15 cellular contexts compared by ENCODE assay signal in genomic region chr12:14854586-14855163, GRCh38. TPM values are rescaled to one million over a fixed set of nuclear protein-coding genes. Genes with fewer than 3 reads are reported as not detected.
DNase-seq lines count a peak whose midpoint lies in the region; ATAC-seq, FAIRE-seq and TF ChIP-seq lines count a peak whose summit lies in the region.
"Had no signal": no experiment of that assay in that cellular context is flagged by ENCODE, and none has a peak within 500 bp of the region (broad histone marks: within the 10 kb centered on the region; RNA-seq: fewer than 3 reads in every experiment).

No MANE protein-coding gene starts in this region.

- H3K4me2 ChIP-seq in GM23338, result no peak overlapping the region
- H3K4me2 ChIP-seq in SU-DHL-6 (ENCODE audit: low read depth, low read length, poor library complexity, severe bottlenecking), result peak overlapping the region; percentile 50

- H3K9me3 Mint-ChIP-seq in GM23338, result peaks cover 10% of the 10 kb centered on the region
- peaks cover 9% of the 10 kb centered on the region for H3K9me3 Mint-ChIP-seq in activated CD4-positive, alpha-beta T cell treated with anti-CD3 and anti-CD28 coated beads for 36 hours (ENCODE audit: low read depth)
- H3K9me3 Mint-ChIP-seq: effector memory CD8-positive, alpha-beta T cell had no signal

- H3K79me2 ChIP-seq in GM23338 (replicated peaks; ENCODE audit: insufficient read depth) (no peaks in the 10 kb centered on the region), SU-DHL-6 (ENCODE audit: insufficient read depth, low read length) (no peaks in the 10 kb centered on the region)

- no peaks in the 10 kb centered on the region for H3K9me3 ChIP-seq in SU-DHL-6 (ENCODE audit: insufficient read depth, low read length)
- peaks cover 3% of the 10 kb centered on the region; the same call in 1 of the 2 replicates for H3K9me3 ChIP-seq in SJCRH30 (replicated peaks)
- no peaks in the 10 kb centered on the region for H3K9me3 ChIP-seq in small intestine (ENCODE audit: control insufficient read depth, low read depth)

- FAIRE-seq in small intestine (lab: Jason Lieb, UNC), result no peak

- no peaks in the 10 kb centered on the region for H3K27me3 Mint-ChIP-seq in GM23338 (ENCODE audit: insufficient read depth, low read depth, poor library complexity)
- no peaks in the 10 kb centered on the region for H3K27me3 Mint-ChIP-seq in activated CD4-positive, alpha-beta T cell treated with anti-CD3 and anti-CD28 coated beads for 36 hours
- H3K27me3 Mint-ChIP-seq: activated naive CD8-positive, alpha-beta T cell treated with anti-CD3 and anti-CD28 coated beads, Interleukin-2, amount 10 ng/mL, durations not matched to agents 7 days and 5 days; effector memory CD8-positive, alpha-beta T cell; naive thymus-derived CD8-positive, alpha-beta T cell had no signal

- H4K20me1 ChIP-seq in GM23338 (replicated peaks; ENCODE audit: insufficient read depth) (no peaks in the 10 kb centered on the region), SU-DHL-6 (ENCODE audit: low read depth, low read length) (no peaks in the 10 kb centered on the region)

- H3F3A ChIP-seq in GM23338 (replicated peaks; ENCODE audit: low read depth) (no peaks in the 10 kb centered on the region), SU-DHL-6 (ENCODE audit: insufficient read depth) (no peaks in the 10 kb centered on the region)

- H3K9ac ChIP-seq in SU-DHL-6 (ENCODE audit: low read length), result 0 out of 2 replicates have a peak overlapping the region, but pooled peaks have one; percentile 4

- no peaks in the 10 kb centered on the region for H3K9me2 ChIP-seq in GM23338 (ENCODE audit: insufficient read depth)
- no peaks in the 10 kb centered on the region for H3K9me2 ChIP-seq in SU-DHL-6 (replicated peaks; ENCODE audit: insufficient read depth, low read length)

- POLR2A ChIA-PET in activated CD4-positive, alpha-beta T cell treated with anti-CD3 and anti-CD28 coated beads for 36 hours (lab: Charles Lee), result no interaction called here

- CTCF ChIA-PET in activated CD4-positive, alpha-beta T cell treated with anti-CD3 and anti-CD28 coated beads for 36 hours (lab: Charles Lee), result interaction anchor here (1.6 kb wide), 1 partner anchor 140 kb away, joined by 8 read pairs; no protein-coding TSS in a partner anchor

- TF ChIP-seq CTCF in GM23338 (conservative IDR thresholded peaks at IDR 0.05; ENCODE audit: low read depth in 2 of 2), result no peak
- TF ChIP-seq CTCF in SU-DHL-6 (IDR thresholded peaks at IDR 0.05; ENCODE audit: insufficient read depth, low read length, poor library complexity, severe bottlenecking), result no peak

- H3K36me3 ChIP-seq in GM23338 (ENCODE audit: insufficient read depth) (no peaks in the 10 kb centered on the region), SU-DHL-6 (ENCODE audit: low read length) (no peaks in the 10 kb centered on the region), SJCRH30 (no peaks in the 10 kb centered on the region), small intestine (ENCODE audit: control insufficient read depth in 2 of 2, insufficient read depth in 2 of 2, low read length in 2 of 2) (no peaks in the 10 kb centered on the region)

- DNase-seq in AG20443 (ENCODE audit: low spot score) (peak; percentile 44), GM23338 (ENCODE audit: low spot score) (no peak), left lobe of liver (ENCODE audit: low spot score) (no peak), SJCRH30 (no peak), small intestine (no peak)
- no peak for DNase-seq in activated CD4-positive, alpha-beta T cell treated with anti-CD3 and anti-CD28 coated beads for 36 hours
- no peak for DNase-seq in activated CD8-positive, alpha-beta memory T cell treated with anti-CD3 and anti-CD28 coated beads, Interleukin-2, amount 50 U/mL, for 4 hours
- DNase-seq: activated naive CD8-positive, alpha-beta T cell treated with anti-CD3 and anti-CD28 coated beads, Interleukin-2, amount 10 ng/mL, durations not matched to agents 7 days and 5 days; effector memory CD8-positive, alpha-beta T cell; MM.1S; naive thymus-derived CD8-positive, alpha-beta T cell; NCI-H524 treated with DMSO at 0.1 percent for 48 hours; stimulated activated CD4-positive, alpha-beta T cell treated with anti-CD3 and anti-CD28 coated beads, Interleukin-15, amount 100 ng/mL, for 24 hours had no signal

- no peak overlapping the region for H3K27ac Mint-ChIP-seq in GM23338
- no peak overlapping the region for H3K27ac Mint-ChIP-seq in activated CD4-positive, alpha-beta T cell treated with anti-CD3 and anti-CD28 coated beads for 36 hours
- H3K27ac Mint-ChIP-seq: activated naive CD8-positive, alpha-beta T cell treated with anti-CD3 and anti-CD28 coated beads, Interleukin-2, amount 10 ng/mL, durations not matched to agents 7 days and 5 days; effector memory CD8-positive, alpha-beta T cell had no signal

- H3K4me1 ChIP-seq in GM23338 (ENCODE audit: insufficient read depth) (peaks cover 13% of the 10 kb centered on the region; the same call in 1 of the 2 replicates), SJCRH30 (peaks cover 5% of the 10 kb centered on the region), small intestine (ENCODE audit: control insufficient read depth in 2 of 2, insufficient read depth in 1 of 2, low read depth in 1 of 2, low read length in 1 of 2) (no peaks in the 10 kb centered on the region)

- no peak for ATAC-seq in GM23338
- peak; percentile 34 for ATAC-seq in left lobe of liver
- ATAC-seq in activated CD4-positive, alpha-beta T cell treated with anti-CD3 and anti-CD28 coated beads for 36 hours, result no peak
- ATAC-seq: effector memory CD8-positive, alpha-beta T cell; naive thymus-derived CD8-positive, alpha-beta T cell had no signal

- H3K27ac ChIP-seq in GM23338 (ENCODE audit: low read depth), result no peak overlapping the region
- H3K27ac ChIP-seq in SU-DHL-6 (ENCODE audit: low read depth, low read length), result peak overlapping the region; percentile 63
- no peak overlapping the region for H3K27ac ChIP-seq in SJCRH30
- H3K27ac ChIP-seq in small intestine (ENCODE audit: low read depth in 1 of 2, low read length in 1 of 2), result no peak overlapping the region

- peaks cover 11% of the 10 kb centered on the region for H3K4me1 Mint-ChIP-seq in GM23338
- no peaks in the 10 kb centered on the region for H3K4me1 Mint-ChIP-seq in activated CD4-positive, alpha-beta T cell treated with anti-CD3 and anti-CD28 coated beads for 36 hours
- H3K4me1 Mint-ChIP-seq: activated naive CD8-positive, alpha-beta T cell treated with anti-CD3 and anti-CD28 coated beads, Interleukin-2, amount 10 ng/mL, durations not matched to agents 7 days and 5 days had no signal

- H3K36me3 Mint-ChIP-seq in GM23338 (ENCODE audit: low read depth), result peaks cover 4% of the 10 kb centered on the region; the same call in 1 of the 3 replicates
- H3K36me3 Mint-ChIP-seq in activated CD4-positive, alpha-beta T cell treated with anti-CD3 and anti-CD28 coated beads for 36 hours (ENCODE audit: low read depth), result no peaks in the 10 kb centered on the region

- WGBS in small intestine, 3 donors, result 62 to 73% (median 66%) methylated on average over 6 of the region's 6 CpGs

- no peaks in the 10 kb centered on the region for H3K27me3 ChIP-seq in GM23338 (ENCODE audit: insufficient read depth)
- H3K27me3 ChIP-seq in SU-DHL-6 (ENCODE audit: low read length), result no peaks in the 10 kb centered on the region
- H3K27me3 ChIP-seq in SJCRH30, result no peaks in the 10 kb centered on the region
- H3K27me3 ChIP-seq in small intestine (ENCODE audit: control insufficient read depth in 2 of 2, insufficient read depth in 2 of 2, low read length in 2 of 2), result no peaks in the 10 kb centered on the region

- no peak overlapping the region for H3K4me3 ChIP-seq in GM23338
- H3K4me3 ChIP-seq in SU-DHL-6 (ENCODE audit: insufficient read depth, low read length, poor library complexity, severe bottlenecking), result no peak overlapping the region
- H3K4me3 ChIP-seq in SJCRH30, result no peak overlapping the region
- no peak overlapping the region for H3K4me3 ChIP-seq in small intestine (ENCODE audit: low read depth in 1 of 2, low read length in 2 of 2)

- H2AFZ ChIP-seq in GM23338 (0 out of 2 replicates have a peak overlapping the region, but pooled peaks have one; percentile 44), SU-DHL-6 (ENCODE audit: low read depth, low read length, severe bottlenecking) (no peak overlapping the region)

- intact Hi-C loops in activated CD4-positive, alpha-beta T cell treated with anti-CD3 and anti-CD28 coated beads for 36 hours (cut with DNase I, micrococcal nuclease), result no loop called here

- H3K4me3 Mint-ChIP-seq in GM23338, result no peak overlapping the region
- H3K4me3 Mint-ChIP-seq in activated CD4-positive, alpha-beta T cell treated with anti-CD3 and anti-CD28 coated beads for 36 hours, result no peak overlapping the region
- H3K4me3 Mint-ChIP-seq: activated naive CD8-positive, alpha-beta T cell treated with anti-CD3 and anti-CD28 coated beads, Interleukin-2, amount 10 ng/mL, durations not matched to agents 7 days and 5 days; effector memory CD8-positive, alpha-beta T cell; naive thymus-derived CD8-positive, alpha-beta T cell had no signal

RNA-seq across cellular contexts. Expression of gene ART4, which starts 11.3 kb away (rescaled TPM):
- not detected in 2 replicates for total RNA-seq in GM23338 (2014; rRNA removed; shearing (Covaris generic))
- polyA plus RNA-seq in GM23338 (2016; fragmentation: Nextera tagmentation; extraction: Ambion mirVana) (0.07 and 0.08 TPM in 2 replicates), small intestine (under 1 TPM in 1 of 3 donors, not detected in 2; 0.31 TPM)
- 27.5 TPM for total RNA-seq in left lobe of liver
- not detected for total RNA-seq in activated CD4-positive, alpha-beta T cell treated with anti-CD3 and anti-CD28 coated beads for 36 hours
- total RNA-seq in SJCRH30 (2014; rRNA removed; shearing (Covaris generic)), result not detected in 2 replicates
- total RNA-seq: activated naive CD8-positive, alpha-beta T cell treated with anti-CD3 and anti-CD28 coated beads, Interleukin-2, amount 10 ng/mL, durations not matched to agents 7 days and 5 days; naive thymus-derived CD8-positive, alpha-beta T cell; T-helper 2 cell treated with Interferon-gamma antibody and Interleukin-4, amounts not matched to agents 100 ng/mL and 5 ng/mL, for 36 hours had no signal
- polyA plus RNA-seq: naive thymus-derived CD8-positive, alpha-beta T cell had no signal

RNA-seq across cellular contexts. Expression of gene MGP, which starts 31.0 kb away (rescaled TPM):
- total RNA-seq in GM23338 (2014; rRNA removed; shearing (Covaris generic)), result not detected in 2 replicates
- 0.60 TPM in 1 of 2 replicates, not detected in the other for polyA plus RNA-seq in GM23338 (2016; fragmentation: Nextera tagmentation; extraction: Ambion mirVana)
- 5.5 TPM for total RNA-seq in left lobe of liver
- total RNA-seq in activated CD4-positive, alpha-beta T cell treated with anti-CD3 and anti-CD28 coated beads for 36 hours, result not detected
- 2.8 and 3.2 TPM in 2 replicates for total RNA-seq in SJCRH30 (2014; rRNA removed; shearing (Covaris generic))
- 100 to 1,000 TPM in 1 of 3 donors, 10 to 100 TPM in 2; 12.1 to 268 (median 18.9) TPM for polyA plus RNA-seq in small intestine
- total RNA-seq: T-helper 2 cell treated with Interferon-gamma antibody and Interleukin-4, amounts not matched to agents 100 ng/mL and 5 ng/mL, for 36 hours had no signal

RNA-seq across cellular contexts. Expression of gene SMCO3, which starts 40.7 kb away (rescaled TPM):
- total RNA-seq in GM23338 (2014; rRNA removed; shearing (Covaris generic)), result not detected in 2 replicates
- polyA plus RNA-seq in GM23338 (2016; fragmentation: Nextera tagmentation; extraction: Ambion mirVana) (0.13 TPM in 1 of 2 replicates, not detected in the other), small intestine (under 1 TPM in 1 of 3 donors, not detected in 2; 0.06 TPM)
- total RNA-seq in left lobe of liver, result 0.53 TPM
- total RNA-seq in activated CD4-positive, alpha-beta T cell treated with anti-CD3 and anti-CD28 coated beads for 36 hours, result not detected
- total RNA-seq in SJCRH30 (2014; rRNA removed; shearing (Covaris generic)), result not detected in 2 replicates
- total RNA-seq: activated naive CD8-positive, alpha-beta T cell treated with anti-CD3 and anti-CD28 coated beads, Interleukin-2, amount 10 ng/mL, durations not matched to agents 7 days and 5 days; naive thymus-derived CD8-positive, alpha-beta T cell; T-helper 2 cell treated with Interferon-gamma antibody and Interleukin-4, amounts not matched to agents 100 ng/mL and 5 ng/mL, for 36 hours had no signal

RNA-seq across cellular contexts. Expression of gene C12orf60, which starts 51.2 kb away (rescaled TPM):
- total RNA-seq in GM23338 (2014; rRNA removed; shearing (Covaris generic)), result 1.7 and 1.9 TPM in 2 replicates
- polyA plus RNA-seq in GM23338 (2016; fragmentation: Nextera tagmentation; extraction: Ambion mirVana), result 1.3 and 2.3 TPM in 2 replicates
- total RNA-seq in left lobe of liver, result 0.33 TPM
- 1 to 10 TPM; 2.9 to 3.0 TPM for total RNA-seq in activated CD4-positive, alpha-beta T cell treated with anti-CD3 and anti-CD28 coated beads for 36 hours
- 1.2 and 1.8 TPM in 2 replicates for total RNA-seq in SJCRH30 (2014; rRNA removed; shearing (Covaris generic))
- under 1 TPM in 2 of 3 donors, not detected in 1; 0.45 to 0.75 TPM for polyA plus RNA-seq in small intestine

RNA-seq across cellular contexts. Expression of gene WBP11, which starts 51.4 kb away (rescaled TPM):
- 33.8 and 57.1 TPM in 2 replicates for total RNA-seq in GM23338 (2014; rRNA removed; shearing (Covaris generic))
- polyA plus RNA-seq in GM23338 (2016; fragmentation: Nextera tagmentation; extraction: Ambion mirVana) (138 and 148 TPM in 2 replicates), small intestine (10 to 100 TPM; 12.2 to 20.8 (median 13.2) TPM)
- 15.9 TPM for total RNA-seq in left lobe of liver
- total RNA-seq in activated CD4-positive, alpha-beta T cell treated with anti-CD3 and anti-CD28 coated beads for 36 hours, result 100 to 1,000 TPM; 143 to 193 TPM
- total RNA-seq in SJCRH30 (2014; rRNA removed; shearing (Covaris generic)), result 50.6 and 65.1 TPM in 2 replicates

Comparison
In these comparisons a context has a peak if more than half of its experiments do, and no peak if none do; other contexts are left out.
1. RNA of gene ART4, which starts 11.3 kb away (total RNA-seq): 27.5 TPM in left lobe of liver (single experiment); not detected in GM23338, not detected in activated CD4-positive, alpha-beta T cell treated with anti-CD3 and anti-CD28 coated beads for 36 hours and not detected in SJCRH30; every median in the first group is over 10 times any median in the second.